ENCODE assay signal across 8 cellular contexts in genomic region chr9:33167084-33167948, GRCh38.
DNase-seq lines count a peak whose midpoint lies in the region; ATAC-seq and TF ChIP-seq lines count a peak whose summit lies in the region.

Gene B4GALT1 (minus strand): TSS chr9:33167336. CDS start chr9:33167169, 167 bp downstream.

- peak; percentile 0; the same call in 1 of the 2 replicates for TF ChIP-seq CTCF in AG09319 (IDR thresholded peaks at IDR 0.05; ENCODE audit: low read depth, low read length)

- peak; percentile 50 for ATAC-seq in GM19023 (IDR thresholded peaks at IDR 0.05; ENCODE audit: unreplicated experiment)
- peak; percentile 53 for ATAC-seq in HG03196 (IDR thresholded peaks at IDR 0.05; ENCODE audit: unreplicated experiment)
- ATAC-seq in activated CD4-positive, CD25-positive, alpha-beta regulatory T cell treated with anti-CD3 and anti-CD28 coated beads, Interleukin-2, amount 50 U/mL, for 24 hours = peak; percentile 77 to 78
- peak; percentile 75 for ATAC-seq in central memory CD8-positive, alpha-beta T cell (replicated peaks; ENCODE audit: extremely low read depth, poor library complexity, severe bottlenecking)

- H3K4me1 Mint-ChIP-seq in central memory CD8-positive, alpha-beta T cell = peaks cover 66% of the 10 kb centered on the region

- no peaks in the 10 kb centered on the region for H3K9me3 Mint-ChIP-seq in central memory CD8-positive, alpha-beta T cell

- peaks cover 36% of the 10 kb centered on the region for H3K36me3 Mint-ChIP-seq in central memory CD8-positive, alpha-beta T cell (ENCODE audit: insufficient read depth)

- DNase-seq in AG09319 (ENCODE audit: extremely low read depth, low read depth) (peak; percentile 94), NCI-H446 treated with DMSO at 0.1 percent for 48 hours (lab: John Stamatoyannopoulos, UW) (peak; percentile 77), islet precursor cell (peak; percentile 98)
- peak; percentile 87 for DNase-seq in central memory CD8-positive, alpha-beta T cell (ENCODE audit: low spot score in 2 of 2)
- peak; percentile 98 for DNase-seq in stimulated activated CD4-positive, alpha-beta T cell treated with anti-CD3 and anti-CD28 coated beads, Interleukin-12 subunit alpha, Interleukin-12 subunit beta, amount 100 ng/mL, for 4 hours

- H3K4me3 Mint-ChIP-seq in central memory CD8-positive, alpha-beta T cell = peak within 1 kb of the TSS; percentile 85

- H3K27me3 Mint-ChIP-seq in central memory CD8-positive, alpha-beta T cell = no peaks in the 10 kb centered on the region

- peak within 1 kb of the TSS; percentile 99 for H3K27ac Mint-ChIP-seq in central memory CD8-positive, alpha-beta T cell (ENCODE audit: low read depth)

Comparison
In these comparisons a context has a peak if more than half of its experiments do, and no peak if none do; other contexts are left out.
1. Peak in every context shown above with its lines: DNase-seq and ATAC-seq.